In genomic region chr13:99992376-99992775, GRCh38 we compare ENCODE assay signal across 20 cellular contexts. TPM values are rescaled to one million over a fixed set of nuclear protein-coding genes. Genes with fewer than 3 reads are reported as not detected.
DNase-seq lines count a peak whose midpoint lies in the region; ATAC-seq, FAIRE-seq and TF ChIP-seq lines count a peak whose summit lies in the region.
"Had no signal": no experiment of that assay in that cellular context is flagged by ENCODE, and none has a peak within 500 bp of the region (broad histone marks: within the 10 kb centered on the region; RNA-seq: fewer than 3 reads in every experiment).

No MANE protein-coding gene starts in this region.

- H3K27ac Mint-ChIP-seq in brain, result peak overlapping the region in 4 of 5 experiments; percentile 87 to 100 (median 96)
- H3K27ac Mint-ChIP-seq in nephron, result peak overlapping the region in 2 of 3 experiments; percentile 42 to 47
- H3K27ac Mint-ChIP-seq: activated CD4-positive, alpha-beta T cell treated with anti-CD3 and anti-CD28 coated beads, Interleukin-2, amount 10 ng/mL, durations not matched to agents 7 days and 5 days; activated naive CD4-positive, alpha-beta T cell treated with anti-CD3 and anti-CD28 coated beads, Interleukin-2, amount 50 U/mL, for 72 hours; stimulated activated naive B cell treated with anti-CD40 and anti-IgM and Interleukin-4, amounts not matched to agents 10 μg/mL and 1 μg/mL and 100 μg/mL, for 72 hours had no signal

- H3K9me3 ChIP-seq in MG63, result no peaks in the 10 kb centered on the region
- H3K9me3 ChIP-seq: prostate gland had no signal

- no peak for ATAC-seq in GM18873 (IDR thresholded peaks at IDR 0.05; ENCODE audit: low FRiP score, unreplicated experiment)
- ATAC-seq: activated naive CD4-positive, alpha-beta T cell treated with anti-CD3 and anti-CD28 coated beads, Interleukin-2, amount 50 U/mL, for 72 hours; stimulated activated naive B cell treated with anti-CD40 and anti-IgM and Interleukin-4, amounts not matched to agents 10 μg/mL and 1 μg/mL and 100 μg/mL, for 72 hours had no signal

- H3K36me3 Mint-ChIP-seq in brain (peaks cover 7% of the 10 kb centered on the region), nephron (ENCODE audit: low read depth) (no peaks in the 10 kb centered on the region)

- peak; percentile 46 for DNase-seq in H4 (ENCODE audit: low spot score)
- DNase-seq in MG63, result no peak
- no peak for DNase-seq in NCI-H1436 treated with DMSO at 0.1 percent for 48 hours (lab: John Stamatoyannopoulos, UW)
- no peak for DNase-seq in GM19239 (ENCODE audit: insufficient read length, low spot score)
- DNase-seq: activated CD4-positive, alpha-beta T cell treated with anti-CD3 and anti-CD28 coated beads, Interleukin-2, amount 10 ng/mL, durations not matched to agents 7 days and 5 days; activated T-cell treated with anti-CD3 and anti-CD28 coated beads for 4 hours; effector memory CD4-positive, alpha-beta T cell; NCI-H510A; stimulated activated naive B cell treated with anti-CD40 and anti-IgM and Interleukin-4, amounts not matched to agents 10 μg/mL and 1 μg/mL and 100 μg/mL, for 72 hours had no signal

- peak overlapping the region; percentile 20 to 82 (median 76) for H3K4me3 Mint-ChIP-seq in brain
- peak overlapping the region in 1 of 3 experiments; percentile 26 for H3K4me3 Mint-ChIP-seq in nephron
- H3K4me3 Mint-ChIP-seq: activated CD4-positive, alpha-beta T cell treated with anti-CD3 and anti-CD28 coated beads, Interleukin-2, amount 10 ng/mL, durations not matched to agents 7 days and 5 days had no signal

- H3K27me3 ChIP-seq in MG63, result no peaks in the 10 kb centered on the region

- peaks cover 0 to 4% (median 3%) of the 10 kb centered on the region in 5 experiments for H3K9me3 Mint-ChIP-seq in brain
- peaks cover 5% of the 10 kb centered on the region for H3K9me3 Mint-ChIP-seq in nephron

- H3K4me1 Mint-ChIP-seq in brain, result peaks cover 58% of the 10 kb centered on the region
- H3K4me1 Mint-ChIP-seq in nephron, result peaks cover 8% of the 10 kb centered on the region

- H3K4me3 ChIP-seq in MG63, result peak overlapping the region; percentile 1; the same call in 1 of the 2 replicates
- H3K4me3 ChIP-seq: cardiac muscle cell, prostate gland, SJSA1, tibial nerve had no signal

- no peak for FAIRE-seq in GM19239 (lab: Jason Lieb, UNC)

- H3K36me3 ChIP-seq in MG63, result peaks cover 7% of the 10 kb centered on the region
- H3K36me3 ChIP-seq: cardiac muscle cell, prostate gland, SJSA1, tibial nerve had no signal

- H3K27me3 Mint-ChIP-seq in brain, result peaks cover 98% of the 10 kb centered on the region
- H3K27me3 Mint-ChIP-seq in nephron (ENCODE audit: low read depth), result peaks cover 100% of the 10 kb centered on the region

- TF ChIP-seq CTCF in brain (conservative IDR thresholded peaks at IDR 0.05), result no peak
- no peak for TF ChIP-seq CTCF in nephron (IDR thresholded peaks at IDR 0.05; ENCODE audit: unreplicated experiment in 3 of 3)

RNA-seq across cellular contexts. Expression of gene ZIC2, which starts 10.8 kb away (rescaled TPM):
- 0.27 and 0.56 TPM in 2 replicates for total RNA-seq in H4 (2014; rRNA removed; shearing (Covaris generic))
- total RNA-seq in MG63 (2014; rRNA removed; shearing (Covaris generic); ENCODE audit: low replicate concordance), result 3.7 and 5.2 TPM in 2 replicates
- polyA plus RNA-seq in brain (ENCODE audit: insufficient read depth, low read depth, low replicate concordance), result 300 TPM
- total RNA-seq: activated CD4-positive, alpha-beta T cell treated with anti-CD3 and anti-CD28 coated beads, Interleukin-2, amount 10 ng/mL, durations not matched to agents 7 days and 5 days; liver; myocyte; tibial nerve had no signal
- polyA plus RNA-seq: BJ, liver had no signal

RNA-seq across cellular contexts. Expression of gene ZIC5, which starts 20.8 kb away (rescaled TPM):
- total RNA-seq in H4 (2014; rRNA removed; shearing (Covaris generic)), result 0.12 and 0.58 TPM in 2 replicates
- total RNA-seq in MG63 (2014; rRNA removed; shearing (Covaris generic); ENCODE audit: low replicate concordance), result 1.8 and 2.9 TPM in 2 replicates
- polyA plus RNA-seq in brain (ENCODE audit: insufficient read depth, low read depth, low replicate concordance), result 49.1 TPM
- total RNA-seq: activated CD4-positive, alpha-beta T cell treated with anti-CD3 and anti-CD28 coated beads, Interleukin-2, amount 10 ng/mL, durations not matched to agents 7 days and 5 days; activated naive CD4-positive, alpha-beta T cell treated with anti-CD3 and anti-CD28 coated beads, Interleukin-2, amount 50 U/mL, for 72 hours; liver; myocyte; SJSA1; tibial nerve had no signal
- polyA plus RNA-seq: BJ, liver had no signal
